9 cellular contexts compared by ENCODE assay signal in genomic region chr17:50037321-50038107, GRCh38. TPM values are rescaled to one million over a fixed set of nuclear protein-coding genes. Genes with fewer than 3 reads are reported as not detected.
DNase-seq lines count a peak whose midpoint lies in the region; ATAC-seq and TF ChIP-seq lines count a peak whose summit lies in the region.
"Had no signal": no experiment of that assay in that cellular context is flagged by ENCODE, and none has a peak within 500 bp of the region (broad histone marks: within the 10 kb centered on the region; RNA-seq: fewer than 3 reads in every experiment).

No MANE protein-coding gene starts in this region.

- TF ChIP-seq EP300 in transverse colon (IDR thresholded peaks at IDR 0.05; ENCODE audit: low read depth): no peak

- H3K9me3 Mint-ChIP-seq in chondrocyte (ENCODE audit: low read depth): no peaks in the 10 kb centered on the region
- H3K9me3 Mint-ChIP-seq in activated T-helper 17 cell treated with anti-CD3 and anti-CD28 coated beads, Interleukin-2, amount 50 U/mL, for 72 hours: no peaks in the 10 kb centered on the region

- H3K4me3 ChIP-seq in MG63 (no peak overlapping the region), left lung (no peak overlapping the region), transverse colon (no peak overlapping the region)
- H3K4me3 ChIP-seq: K562 had no signal

- peaks cover 52% of the 10 kb centered on the region for H3K4me1 Mint-ChIP-seq in chondrocyte (ENCODE audit: low read depth)
- H3K4me1 Mint-ChIP-seq in activated T-helper 17 cell treated with anti-CD3 and anti-CD28 coated beads, Interleukin-2, amount 50 U/mL, for 72 hours: no peaks in the 10 kb centered on the region

- no peak overlapping the region for H3K4me3 Mint-ChIP-seq in chondrocyte (ENCODE audit: unreplicated experiment)
- H3K4me3 Mint-ChIP-seq in activated T-helper 17 cell treated with anti-CD3 and anti-CD28 coated beads, Interleukin-2, amount 50 U/mL, for 72 hours: no peak overlapping the region

- TF ChIP-seq POLR2A in transverse colon (IDR thresholded peaks at IDR 0.05): no peak

- DNase-seq in MG63 (peak; percentile 100), chondrocyte (ENCODE audit: low spot score) (peak; percentile 89), left lung (peak; percentile 87 to 88), transverse colon (peak; percentile 53)

- H3K36me3 Mint-ChIP-seq in chondrocyte (ENCODE audit: low read depth): no peaks in the 10 kb centered on the region
- no peaks in the 10 kb centered on the region for H3K36me3 Mint-ChIP-seq in activated T-helper 17 cell treated with anti-CD3 and anti-CD28 coated beads, Interleukin-2, amount 50 U/mL, for 72 hours (ENCODE audit: low read depth)

- intact Hi-C loops in left lung (cut with DNase I) (no loop called here), transverse colon (cut with DNase I; ENCODE audit: low total_unique reads) (no loop called here)

- H3K4me1 ChIP-seq in left lung: peaks cover 20 to 41% of the 10 kb centered on the region in 2 donors
- peaks cover 12 to 43% (median 18%) of the 10 kb centered on the region in 4 donors for H3K4me1 ChIP-seq in transverse colon

- H3K27me3 ChIP-seq in MG63 (no peaks in the 10 kb centered on the region), left lung (no peaks in the 10 kb centered on the region), transverse colon (no peaks in the 10 kb centered on the region)

- H3K27ac Mint-ChIP-seq in chondrocyte (ENCODE audit: unreplicated experiment): peak overlapping the region; percentile 61
- H3K27ac Mint-ChIP-seq in activated T-helper 17 cell treated with anti-CD3 and anti-CD28 coated beads, Interleukin-2, amount 50 U/mL, for 72 hours: no peak overlapping the region

- H3K27me3 Mint-ChIP-seq in chondrocyte (ENCODE audit: low read depth): no peaks in the 10 kb centered on the region
- H3K27me3 Mint-ChIP-seq in activated T-helper 17 cell treated with anti-CD3 and anti-CD28 coated beads, Interleukin-2, amount 50 U/mL, for 72 hours: no peaks in the 10 kb centered on the region

- H3K9me3 ChIP-seq in MG63 (no peaks in the 10 kb centered on the region), left lung (no peaks in the 10 kb centered on the region), transverse colon (no peaks in the 10 kb centered on the region)

- ATAC-seq in left lung: peak; percentile 80
- no peak for ATAC-seq in activated T-helper 17 cell treated with anti-CD3 and anti-CD28 coated beads, Interleukin-2, amount 50 U/mL, for 72 hours (replicated peaks)
- ATAC-seq in HG03108 (IDR thresholded peaks at IDR 0.05; ENCODE audit: unreplicated experiment): no peak
- no peak for ATAC-seq in HG03521 (IDR thresholded peaks at IDR 0.05; ENCODE audit: unreplicated experiment)
- ATAC-seq: K562 had no signal

- in situ Hi-C loops in transverse colon (cut with MboI; ENCODE audit: low pct_ligation_motif_present in 1 of 4, low pct_unique_long_range_greater_than_20kb in 1 of 4, low sequenced_read_pairs in 3 of 4): no loop called here

- TF ChIP-seq CTCF in chondrocyte (IDR thresholded peaks at IDR 0.05) (no peak), left lung (IDR thresholded peaks at IDR 0.05) (no peak), transverse colon (IDR thresholded peaks at IDR 0.05) (no peak)

- 51 to 61% methylated on average over 5 to 14 of the region's 14 CpGs for WGBS in transverse colon (ENCODE audit: low coverage in 1 of 2), 2 donors

- H3K36me3 ChIP-seq in MG63 (no peaks in the 10 kb centered on the region), left lung (no peaks in the 10 kb centered on the region), transverse colon (no peaks in the 10 kb centered on the region)

- H3K27ac ChIP-seq in left lung (peak overlapping the region; percentile 67 to 70), transverse colon (peak overlapping the region; percentile 39 to 80 (median 50))

RNA-seq across cellular contexts. Expression of gene ITGA3, which starts 18.4 kb away (rescaled TPM):
- total RNA-seq in MG63 (2014; rRNA removed; shearing (Covaris generic); ENCODE audit: low replicate concordance): 162 and 248 TPM in 2 replicates
- total RNA-seq in chondrocyte: 85.8 to 236 TPM (median 216 TPM) in 3 replicates
- total RNA-seq in left lung: 100 to 1,000 TPM; 182 to 311 TPM
- 100 to 1,000 TPM; 147 to 294 (median 171) TPM for total RNA-seq in transverse colon
- 10 to 100 TPM in 1 of 2 donors, 1 to 10 TPM in 1; 5.3 to 22.2 TPM for total RNA-seq in activated T-helper 17 cell treated with anti-CD3 and anti-CD28 coated beads, Interleukin-2, amount 50 U/mL, for 72 hours

RNA-seq across cellular contexts. Expression of gene DLX3, which starts 42.5 kb away (rescaled TPM):
- 2.5 and 5.3 TPM in 2 replicates for total RNA-seq in MG63 (2014; rRNA removed; shearing (Covaris generic); ENCODE audit: low replicate concordance)
- total RNA-seq in chondrocyte: 0.10 TPM in 1 of 3 replicates, not detected in the others
- total RNA-seq in left lung: under 1 TPM; 0.52 to 0.67 TPM
- not detected for total RNA-seq in transverse colon
- not detected for total RNA-seq in activated T-helper 17 cell treated with anti-CD3 and anti-CD28 coated beads, Interleukin-2, amount 50 U/mL, for 72 hours
- total RNA-seq: K562, pulmonary artery endothelial cell had no signal

RNA-seq across cellular contexts. Expression of gene PDK2, which starts 57.6 kb away (rescaled TPM):
- total RNA-seq in MG63 (2014; rRNA removed; shearing (Covaris generic); ENCODE audit: low replicate concordance): 16.9 and 25.8 TPM in 2 replicates
- total RNA-seq in chondrocyte: 28.9 to 38.0 TPM (median 31.1 TPM) in 3 replicates
- total RNA-seq in left lung: 10 to 100 TPM; 20.7 to 32.0 TPM
- total RNA-seq in transverse colon: 100 to 1,000 TPM in 3 of 4 donors, 10 to 100 TPM in 1; 84.6 to 292 (median 136) TPM
- 10 to 100 TPM; 10.0 to 15.2 TPM for total RNA-seq in activated T-helper 17 cell treated with anti-CD3 and anti-CD28 coated beads, Interleukin-2, amount 50 U/mL, for 72 hours
